Comparison of ENCODE assay signal across 8 cellular contexts in the genomic region with DNA sequence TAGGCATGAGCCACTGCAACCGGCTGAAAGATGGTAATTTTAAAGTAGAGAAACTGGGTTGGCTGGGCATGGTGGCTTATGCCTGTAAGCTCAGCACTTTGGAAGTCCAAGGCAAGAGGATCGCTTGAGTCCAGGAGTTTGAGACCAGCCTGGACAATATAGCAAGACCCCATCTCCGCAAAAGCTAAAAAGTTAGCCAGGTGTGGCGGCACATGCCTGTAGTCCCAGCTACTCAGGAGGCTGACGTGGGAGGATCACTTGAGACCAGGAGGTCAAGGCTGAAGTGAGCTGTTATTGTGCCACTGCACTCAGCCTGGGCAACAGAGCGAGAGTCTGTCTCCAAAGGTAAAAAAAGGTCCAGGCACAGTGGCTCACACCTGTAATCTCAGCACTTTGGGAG. TPM values are rescaled to one million over a fixed set of nuclear protein-coding genes. Genes with fewer than 3 reads are reported as not detected.
DNase-seq lines count a peak whose midpoint lies in the region; ATAC-seq, FAIRE-seq and TF ChIP-seq lines count a peak whose summit lies in the region.
"Not testable (repeated sequence)": the region's sequence is repeated elsewhere in the genome, so short reads cannot be mapped to it uniquely, and the experiment has no call there.

No MANE protein-coding gene starts in this region.

- intact Hi-C loops in activated B cell treated with CpG ODN at 0.5 μM for 24 hours (cut with micrococcal nuclease); K562 (cut with micrococcal nuclease); lower lobe of right lung (cut with DNase I); gastrocnemius medialis (cut with DNase I; ENCODE audit: low total_unique reads); upper lobe of right lung (cut with DNase I): not testable (repeated sequence)
- intact Hi-C loops in heart right ventricle (cut with DNase I) = loop anchor here in 1 of 10 donors (10.0 kb wide), 1 partner anchor 424 kb away; no protein-coding TSS in a partner anchor

- not testable (repeated sequence) for H3K4me2 ChIP-seq in OCI-LY1 (ENCODE audit: low read length); K562 (ENCODE audit: insufficient read depth, low read length)

- not testable (repeated sequence) for TF ChIP-seq POLR2A in K562 (conservative IDR thresholded peaks at IDR 0.05); gastrocnemius medialis (IDR thresholded peaks at IDR 0.05)

- not testable (repeated sequence) for H3K4me3 ChIP-seq in CD4-positive, CD25-positive, alpha-beta regulatory T cell (ENCODE audit: low read depth, low read length); OCI-LY1 (ENCODE audit: low read depth, low read length, poor library complexity, severe bottlenecking); K562; heart right ventricle; lower lobe of right lung; gastrocnemius medialis; upper lobe of right lung

- not testable (repeated sequence) for H3K27me3 Mint-ChIP-seq in CD4-positive, CD25-positive, alpha-beta regulatory T cell; activated B cell treated with CpG ODN at 0.5 μM for 24 hours

- not testable (repeated sequence) for FAIRE-seq in K562 (lab: Jason Lieb, UNC)

- H2AFZ ChIP-seq in OCI-LY1 (ENCODE audit: low read length); K562 (ENCODE audit: low read depth, low read length): not testable (repeated sequence)

- H3K9ac ChIP-seq in OCI-LY1 (ENCODE audit: low read length) = not testable (repeated sequence)
- H3K9ac ChIP-seq in K562 (ENCODE audit: insufficient read depth in 1 of 2, low read depth in 2 of 2, low read length in 2 of 2) = peak overlapping the region in 1 of 2 experiments; percentile 61; a peak in 1 of 4 replicates

- peak overlapping the region in 2 of 3 donors; percentile 54 to 63 for H3K27ac Mint-ChIP-seq in CD4-positive, CD25-positive, alpha-beta regulatory T cell
- peak overlapping the region; percentile 84 for H3K27ac Mint-ChIP-seq in activated B cell treated with CpG ODN at 0.5 μM for 24 hours

- H3K36me3 Mint-ChIP-seq in CD4-positive, CD25-positive, alpha-beta regulatory T cell = not testable (repeated sequence)
- H3K36me3 Mint-ChIP-seq in activated B cell treated with CpG ODN at 0.5 μM for 24 hours (ENCODE audit: low read depth) = peaks cover 13% of the 10 kb centered on the region

- peaks cover 71% of the 10 kb centered on the region for H3K4me1 ChIP-seq in CD4-positive, CD25-positive, alpha-beta regulatory T cell (ENCODE audit: control insufficient read depth, insufficient read depth, low read length, poor library complexity, severe bottlenecking)
- H3K4me1 ChIP-seq in OCI-LY1 (ENCODE audit: insufficient read depth, low read length, severe bottlenecking) (peaks cover 46% of the 10 kb centered on the region), K562 (replicated peaks in 1 of 2; ENCODE audit: control insufficient read depth in 2 of 2, insufficient read depth in 2 of 2, low read length in 2 of 2) (peaks cover 5 to 31% of the 10 kb centered on the region in 2 experiments; a peak in 4 of 5 replicates), heart right ventricle (peaks cover 0 to 51% (median 16%) of the 10 kb centered on the region in 9 donors), lower lobe of right lung (peaks cover 32% of the 10 kb centered on the region), gastrocnemius medialis (peaks cover 11 to 17% of the 10 kb centered on the region in 2 donors)
- not testable (repeated sequence) for H3K4me1 ChIP-seq in upper lobe of right lung

- not testable (repeated sequence) for BruUV-seq in K562 (replicated peaks; lab: Mats Ljungman, UMichigan)

- POLR2A ChIA-PET in activated B cell treated with CpG ODN at 0.5 μM for 24 hours (lab: Charles Lee) = interaction anchor here (0.6 to 4.6 kb wide), 7 partner anchors 9 to 110 kb away, joined by 3 to 68 read pairs (median 6); a partner anchor contains a TSS
- POLR2A ChIA-PET in K562 (lab: Yijun Ruan, JAX) = not testable (repeated sequence)

- not testable (repeated sequence) for DNase-seq in CD4-positive, CD25-positive, alpha-beta regulatory T cell; activated B cell treated with CpG ODN at 0.5 μM for 24 hours; K562 (ENCODE audit: extremely low read depth in 1 of 4, low spot score in 3 of 4); heart right ventricle; gastrocnemius medialis; upper lobe of right lung
- DNase-seq in lower lobe of right lung = peak; percentile 1

- H3K79me2 ChIP-seq in OCI-LY1 (ENCODE audit: insufficient read depth, low read length) = not testable (repeated sequence)
- H3K79me2 ChIP-seq in K562 (ENCODE audit: control insufficient read depth, insufficient read depth, low read length) = peaks cover 27% of the 10 kb centered on the region

- H3K9me3 ChIP-seq in CD4-positive, CD25-positive, alpha-beta regulatory T cell (ENCODE audit: control insufficient read depth in 2 of 2, low read length in 2 of 2); OCI-LY1 (ENCODE audit: low read length); K562 (replicated peaks; ENCODE audit: control insufficient read depth, insufficient read depth, low read depth, low read length); heart right ventricle; lower lobe of right lung; gastrocnemius medialis; upper lobe of right lung: not testable (repeated sequence)

- peaks cover 13 to 68% (median 34%) of the 10 kb centered on the region in 4 donors for H3K4me1 Mint-ChIP-seq in CD4-positive, CD25-positive, alpha-beta regulatory T cell
- peaks cover 69% of the 10 kb centered on the region for H3K4me1 Mint-ChIP-seq in activated B cell treated with CpG ODN at 0.5 μM for 24 hours

- TF ChIP-seq RAD21 in K562 (CRISPR knock-in tag; conservative IDR thresholded peaks at IDR 0.05 in 1 of 2, IDR thresholded peaks at IDR 0.05 in 1 of 2) = not testable (repeated sequence)

- not testable (repeated sequence) for H3F3A ChIP-seq in OCI-LY1 (ENCODE audit: insufficient read depth, low read length)

- H4K20me1 ChIP-seq in OCI-LY1 (ENCODE audit: insufficient read depth, low read length); K562 (replicated peaks; ENCODE audit: control insufficient read depth, insufficient read depth, low read length): not testable (repeated sequence)

- not testable (repeated sequence) for TF ChIP-seq EP300 in K562 (IDR thresholded peaks at IDR 0.05; ENCODE audit: low read length)

- CTCF ChIA-PET in activated B cell treated with CpG ODN at 0.5 μM for 24 hours (lab: Charles Lee) = interaction anchor here (1.2 kb wide), 1 partner anchor 11 kb away, joined by 6 read pairs; no protein-coding TSS in a partner anchor
- CTCF ChIA-PET in K562 (lab: Yijun Ruan, JAX; ENCODE audit: low intra/inter-chr PET ratio) = not testable (repeated sequence)

- TF ChIP-seq CTCF in OCI-LY1 (IDR thresholded peaks at IDR 0.05; ENCODE audit: low read length); activated B cell treated with CpG ODN at 0.5 μM for 24 hours (IDR thresholded peaks at IDR 0.05); K562 (IDR thresholded peaks at IDR 0.05 in 2 of 3, conservative IDR thresholded peaks at IDR 0.05 in 1 of 3; ENCODE audit: insufficient read depth in 2 of 3, low read depth in 1 of 3, low read length in 3 of 3); heart right ventricle (IDR thresholded peaks at IDR 0.05); lower lobe of right lung (IDR thresholded peaks at IDR 0.05); gastrocnemius medialis (IDR thresholded peaks at IDR 0.05 in 4 of 5, conservative IDR thresholded peaks at IDR 0.05 in 1 of 5); upper lobe of right lung (IDR thresholded peaks at IDR 0.05): not testable (repeated sequence)

- H3K27ac ChIP-seq in CD4-positive, CD25-positive, alpha-beta regulatory T cell (ENCODE audit: insufficient read depth, low read length, poor library complexity, severe bottlenecking); K562 (ENCODE audit: extremely low read depth, low read depth, low read length): not testable (repeated sequence)
- H3K27ac ChIP-seq in OCI-LY1 (ENCODE audit: low read depth, low read length, poor library complexity, severe bottlenecking) = peak overlapping the region; percentile 75
- H3K27ac ChIP-seq in heart right ventricle = peak overlapping the region in 9 of 10 donors; percentile 10 to 70 (median 58)
- peak overlapping the region; percentile 50 for H3K27ac ChIP-seq in lower lobe of right lung
- peak overlapping the region in 3 of 4 donors; percentile 41 to 59 (median 50) for H3K27ac ChIP-seq in gastrocnemius medialis
- peak overlapping the region; percentile 6 for H3K27ac ChIP-seq in upper lobe of right lung

- WGBS in K562 (ENCODE audit: insufficient coverage, low coverage, missing lambda C conversion rate) = 87% methylated on average over 6 of the region's 6 CpGs
- WGBS in heart right ventricle, 2 donors = 95% methylated on average over 6 of the region's 6 CpGs

- ATAC-seq in CD4-positive, CD25-positive, alpha-beta regulatory T cell (ENCODE audit: low read depth in 2 of 2); activated B cell treated with CpG ODN at 0.5 μM for 24 hours (ENCODE audit: low read depth); K562; heart right ventricle; lower lobe of right lung; gastrocnemius medialis; upper lobe of right lung: not testable (repeated sequence)

- H3K4me3 Mint-ChIP-seq in CD4-positive, CD25-positive, alpha-beta regulatory T cell = peak overlapping the region in 3 of 4 donors; percentile 9 to 56 (median 22)
- peak overlapping the region; percentile 62 for H3K4me3 Mint-ChIP-seq in activated B cell treated with CpG ODN at 0.5 μM for 24 hours

- H3K27me3 ChIP-seq in CD4-positive, CD25-positive, alpha-beta regulatory T cell (ENCODE audit: control insufficient read depth, insufficient read depth, low read length); OCI-LY1 (ENCODE audit: insufficient read depth, low read length); K562 (ENCODE audit: control insufficient read depth in 2 of 2, insufficient read depth in 2 of 2, low read length in 2 of 2); heart right ventricle; lower lobe of right lung (ENCODE audit: low read depth); gastrocnemius medialis; upper lobe of right lung: not testable (repeated sequence)

- not testable (repeated sequence) for H3K36me3 ChIP-seq in CD4-positive, CD25-positive, alpha-beta regulatory T cell (ENCODE audit: control insufficient read depth, insufficient read depth, low read length); OCI-LY1 (ENCODE audit: insufficient read depth, low read length); K562 (ENCODE audit: control insufficient read depth, insufficient read depth, low read length); heart right ventricle; lower lobe of right lung; gastrocnemius medialis; upper lobe of right lung

- not testable (repeated sequence) for H3K9me3 Mint-ChIP-seq in CD4-positive, CD25-positive, alpha-beta regulatory T cell; activated B cell treated with CpG ODN at 0.5 μM for 24 hours

- H3K9me2 ChIP-seq in OCI-LY1 (ENCODE audit: low read depth, low read length) = not testable (repeated sequence)

- H3K9me1 ChIP-seq in K562 (ENCODE audit: control insufficient read depth, insufficient read depth, low read length) = not testable (repeated sequence)

- in situ Hi-C loops in K562 (cut with MboI) = not testable (repeated sequence)
- in situ Hi-C loops in gastrocnemius medialis (cut with MboI; ENCODE audit: low sequenced_read_pairs in 4 of 4) = loop anchor here in 1 of 4 donors (25.0 kb wide), 1 partner anchor 94 kb away; a partner anchor contains a TSS

RNA-seq across cellular contexts. Expression of a gene that starts 4.1 kb away (rescaled TPM):
- total RNA-seq in CD4-positive, CD25-positive, alpha-beta regulatory T cell = 21.9 TPM
- polyA plus RNA-seq in CD4-positive, CD25-positive, alpha-beta regulatory T cell = 10 to 100 TPM in 2 of 4 donors, 1 to 10 TPM in 2; 8.3 to 10.5 (median 9.4) TPM
- total RNA-seq in activated B cell treated with CpG ODN at 0.5 μM for 24 hours (16.9 and 17.4 TPM in 2 replicates), K562 (2014; rRNA removed) (10.2 and 11.5 TPM in 2 replicates), K562 (2014; rRNA removed; fragmentation: Illumina TruSeq; extraction: Trizol) (2.6 and 2.8 TPM in 2 replicates), K562 (2015; rRNA removed; fragmentation: Illumina TruSeq; extraction: Trizol) (5.2 and 5.5 TPM in 2 replicates), K562 (2021) (11.5 and 13.9 TPM in 2 replicates), heart right ventricle (1 to 10 TPM; 4.9 to 7.5 (median 5.8) TPM), lower lobe of right lung (9.7 TPM), gastrocnemius medialis (10 to 100 TPM in 1 of 4 donors, 1 to 10 TPM in 3; 6.1 to 14.3 (median 6.8) TPM), upper lobe of right lung (11.3 TPM)
- total RNA-seq in K562 (2011; cell fraction: chromatin; rRNA removed; ENCODE audit: low replicate concordance) = 8.8 and 18.6 TPM in 2 replicates
- total RNA-seq in K562 (2011; cell fraction: nucleolus; rRNA removed) = 13.2 and 13.8 TPM in 2 replicates
- total RNA-seq in K562 (2011; cell fraction: nucleoplasm; rRNA removed) = 10.0 and 10.4 TPM in 2 replicates
- polyA plus RNA-seq in K562 (2011; rRNA removed) (7.4 and 8.1 TPM in 2 replicates), K562 (2014; fragmentation: Illumina TruSeq; extraction: Trizol) (6.3 and 8.8 TPM in 2 replicates), K562 (2014; fragmentation: Nextera tagmentation; extraction: Ambion mirVana) (under 1 TPM; 0.03 to 0.08 TPM), K562 (2014; rRNA removed) (8.4 and 8.5 TPM in 2 replicates), heart right ventricle (1 to 10 TPM; 6.0 to 8.2 TPM)
- 8.1 and 14.6 TPM in 2 replicates for polyA plus RNA-seq in K562 (2011; cell fraction: cytosol; rRNA removed)
- 18.5 and 27.6 TPM in 2 replicates for polyA plus RNA-seq in K562 (2011; cell fraction: nucleus; rRNA removed)
- 8.0 and 9.6 TPM in 2 replicates for polyA plus RNA-seq in K562 (2012)
- 3.0 and 4.5 TPM in 2 replicates for polyA minus RNA-seq in K562 (2011; rRNA and poly(A)+ RNA removed)
- 6.2 and 7.3 TPM in 2 replicates for polyA minus RNA-seq in K562 (2011; cell fraction: cytosol; rRNA and poly(A)+ RNA removed)
- polyA minus RNA-seq in K562 (2011; cell fraction: nucleus; rRNA and poly(A)+ RNA removed) = 4.3 and 4.4 TPM in 2 replicates

RNA-seq across cellular contexts. Expression of a gene that starts 22.3 kb away (rescaled TPM):
- 64.6 TPM for total RNA-seq in CD4-positive, CD25-positive, alpha-beta regulatory T cell
- polyA plus RNA-seq in CD4-positive, CD25-positive, alpha-beta regulatory T cell = 10 to 100 TPM; 11.7 to 13.5 (median 12.5) TPM
- 4.9 and 6.1 TPM in 2 replicates for total RNA-seq in activated B cell treated with CpG ODN at 0.5 μM for 24 hours
- total RNA-seq in K562 (2011; cell fraction: chromatin; rRNA removed; ENCODE audit: low replicate concordance) = 14.9 and 42.3 TPM in 2 replicates
- total RNA-seq in K562 (2011; cell fraction: nucleolus; rRNA removed) = 45.7 and 51.0 TPM in 2 replicates
- 22.8 and 23.8 TPM in 2 replicates for total RNA-seq in K562 (2011; cell fraction: nucleoplasm; rRNA removed)
- total RNA-seq in K562 (2014; rRNA removed) = 65.6 and 79.2 TPM in 2 replicates
- total RNA-seq in K562 (2014; rRNA removed; fragmentation: Illumina TruSeq; extraction: Trizol) = 6.8 and 8.8 TPM in 2 replicates
- 29.4 and 29.9 TPM in 2 replicates for total RNA-seq in K562 (2015; rRNA removed; fragmentation: Illumina TruSeq; extraction: Trizol)
- total RNA-seq in K562 (2021) = 50.2 and 52.4 TPM in 2 replicates
- polyA plus RNA-seq in K562 (2011; rRNA removed) = 30.9 and 37.6 TPM in 2 replicates
- 51.3 and 126 TPM in 2 replicates for polyA plus RNA-seq in K562 (2011; cell fraction: cytosol; rRNA removed)
- polyA plus RNA-seq in K562 (2011; cell fraction: nucleus; rRNA removed) = 98.8 and 152 TPM in 2 replicates
- 20.9 and 32.0 TPM in 2 replicates for polyA plus RNA-seq in K562 (2012)
- polyA plus RNA-seq in K562 (2014; fragmentation: Illumina TruSeq; extraction: Trizol) = 20.3 and 36.0 TPM in 2 replicates
- polyA plus RNA-seq in K562 (2014; fragmentation: Nextera tagmentation; extraction: Ambion mirVana) = under 1 TPM; 0.70 to 0.85 TPM
- polyA plus RNA-seq in K562 (2014; rRNA removed) = 58.0 and 60.2 TPM in 2 replicates
- polyA minus RNA-seq in K562 (2011; rRNA and poly(A)+ RNA removed) = 4.9 and 7.8 TPM in 2 replicates
- 17.1 and 19.4 TPM in 2 replicates for polyA minus RNA-seq in K562 (2011; cell fraction: cytosol; rRNA and poly(A)+ RNA removed)
- polyA minus RNA-seq in K562 (2011; cell fraction: nucleus; rRNA and poly(A)+ RNA removed) = 7.1 and 9.2 TPM in 2 replicates
- total RNA-seq in heart right ventricle = 1 to 10 TPM; 1.7 to 9.9 (median 3.9) TPM
- 1 to 10 TPM; 9.7 TPM for polyA plus RNA-seq in heart right ventricle
- 12.1 TPM for total RNA-seq in lower lobe of right lung
- total RNA-seq in gastrocnemius medialis = 1 to 10 TPM in 1 of 4 donors, under 1 TPM in 3; 0.51 to 1.9 (median 0.88) TPM
- 12.4 TPM for total RNA-seq in upper lobe of right lung

RNA-seq across cellular contexts. Expression of a gene that starts 27.2 kb away (rescaled TPM):
- 38.3 TPM for total RNA-seq in CD4-positive, CD25-positive, alpha-beta regulatory T cell
- 1 to 10 TPM; 1.8 to 3.7 (median 2.7) TPM for polyA plus RNA-seq in CD4-positive, CD25-positive, alpha-beta regulatory T cell
- total RNA-seq in activated B cell treated with CpG ODN at 0.5 μM for 24 hours (24.1 and 33.8 TPM in 2 replicates), K562 (2014; rRNA removed) (27.7 and 32.0 TPM in 2 replicates), K562 (2014; rRNA removed; fragmentation: Illumina TruSeq; extraction: Trizol) (11.3 and 12.0 TPM in 2 replicates), K562 (2015; rRNA removed; fragmentation: Illumina TruSeq; extraction: Trizol) (14.0 and 15.4 TPM in 2 replicates), K562 (2021) (53.1 and 61.0 TPM in 2 replicates), heart right ventricle (10 to 100 TPM in 5 of 10 donors, 1 to 10 TPM in 5; 6.1 to 14.5 (median 10.3) TPM), lower lobe of right lung (23.8 TPM), gastrocnemius medialis (1 to 10 TPM; 2.4 to 9.1 (median 6.0) TPM), upper lobe of right lung (26.7 TPM)
- 274 and 684 TPM in 2 replicates for total RNA-seq in K562 (2011; cell fraction: chromatin; rRNA removed; ENCODE audit: low replicate concordance)
- 188 TPM in 2 replicates for total RNA-seq in K562 (2011; cell fraction: nucleolus; rRNA removed)
- 175 and 176 TPM in 2 replicates for total RNA-seq in K562 (2011; cell fraction: nucleoplasm; rRNA removed)
- polyA plus RNA-seq in K562 (2011; rRNA removed) (25.2 and 34.3 TPM in 2 replicates), K562 (2014; fragmentation: Illumina TruSeq; extraction: Trizol) (17.9 and 20.1 TPM in 2 replicates), K562 (2014; fragmentation: Nextera tagmentation; extraction: Ambion mirVana) (under 1 TPM; 0.36 to 0.45 TPM), K562 (2014; rRNA removed) (31.8 and 35.7 TPM in 2 replicates), heart right ventricle (10 to 100 TPM in 1 of 2 donors, 1 to 10 TPM in 1; 5.3 to 18.8 TPM)
- polyA plus RNA-seq in K562 (2011; cell fraction: cytosol; rRNA removed) = 10.0 and 23.6 TPM in 2 replicates
- polyA plus RNA-seq in K562 (2011; cell fraction: nucleus; rRNA removed) = 238 and 368 TPM in 2 replicates
- polyA plus RNA-seq in K562 (2012) = 10.8 and 25.1 TPM in 2 replicates
- 48.3 and 49.0 TPM in 2 replicates for polyA minus RNA-seq in K562 (2011; rRNA and poly(A)+ RNA removed)
- polyA minus RNA-seq in K562 (2011; cell fraction: cytosol; rRNA and poly(A)+ RNA removed) = 14.8 and 14.9 TPM in 2 replicates
- 63.7 and 84.3 TPM in 2 replicates for polyA minus RNA-seq in K562 (2011; cell fraction: nucleus; rRNA and poly(A)+ RNA removed)

RNA-seq across cellular contexts. Expression of a gene that starts 56.9 kb away (rescaled TPM):
- total RNA-seq in CD4-positive, CD25-positive, alpha-beta regulatory T cell = 124 TPM
- polyA plus RNA-seq in CD4-positive, CD25-positive, alpha-beta regulatory T cell = 1 to 10 TPM; 5.8 to 8.9 (median 7.1) TPM
- total RNA-seq in activated B cell treated with CpG ODN at 0.5 μM for 24 hours (25.4 and 28.9 TPM in 2 replicates), K562 (2014; rRNA removed) (5.0 and 5.9 TPM in 2 replicates), K562 (2014; rRNA removed; fragmentation: Illumina TruSeq; extraction: Trizol) (0.26 and 0.69 TPM in 2 replicates), K562 (2015; rRNA removed; fragmentation: Illumina TruSeq; extraction: Trizol) (2.4 and 3.5 TPM in 2 replicates), K562 (2021) (7.8 and 9.1 TPM in 2 replicates), heart right ventricle (10 to 100 TPM; 10.8 to 34.3 (median 12.7) TPM), lower lobe of right lung (59.6 TPM), gastrocnemius medialis (1 to 10 TPM; 1.7 to 6.2 (median 3.6) TPM), upper lobe of right lung (53.3 TPM)
- total RNA-seq in K562 (2011; cell fraction: chromatin; rRNA removed; ENCODE audit: low replicate concordance) = 12.0 and 57.7 TPM in 2 replicates
- total RNA-seq in K562 (2011; cell fraction: nucleolus; rRNA removed) = 46.8 and 60.9 TPM in 2 replicates
- 17.9 and 18.1 TPM in 2 replicates for total RNA-seq in K562 (2011; cell fraction: nucleoplasm; rRNA removed)
- polyA plus RNA-seq in K562 (2011; rRNA removed) (3.3 and 3.5 TPM in 2 replicates), K562 (2014; fragmentation: Illumina TruSeq; extraction: Trizol) (2.3 and 3.5 TPM in 2 replicates), K562 (2014; fragmentation: Nextera tagmentation; extraction: Ambion mirVana) (under 1 TPM in 1 of 2 experiments, not detected in 1; 0.03 TPM), K562 (2014; rRNA removed) (2.8 and 5.0 TPM in 2 replicates), heart right ventricle (10 to 100 TPM in 1 of 2 donors, 1 to 10 TPM in 1; 4.8 to 12.2 TPM)
- 1.7 and 5.6 TPM in 2 replicates for polyA plus RNA-seq in K562 (2011; cell fraction: cytosol; rRNA removed)
- 8.9 and 19.2 TPM in 2 replicates for polyA plus RNA-seq in K562 (2011; cell fraction: nucleus; rRNA removed)
- 4.9 and 15.0 TPM in 2 replicates for polyA plus RNA-seq in K562 (2012)
- 2.3 and 6.2 TPM in 2 replicates for polyA minus RNA-seq in K562 (2011; rRNA and poly(A)+ RNA removed)
- 7.4 and 13.1 TPM in 2 replicates for polyA minus RNA-seq in K562 (2011; cell fraction: cytosol; rRNA and poly(A)+ RNA removed)
- polyA minus RNA-seq in K562 (2011; cell fraction: nucleus; rRNA and poly(A)+ RNA removed) = 15.1 and 18.3 TPM in 2 replicates
